In genomic region chr9:132046456-132046855, GRCh38 we compare ENCODE assay signal across 1 cellular context.
TF ChIP-seq lines count a peak whose summit lies in the region.

No MANE protein-coding gene starts in this region.

TF ChIP-seq in IMR-90, 13 proteins besides CTCF, POLR2A, EP300 and RAD21 (continued from another document):
- TF ChIP-seq MAFK (IDR thresholded peaks at IDR 0.05; ENCODE audit: low read depth, low read length) (no peak), BHLHE40 (IDR thresholded peaks at IDR 0.05; ENCODE audit: low read depth, low read length) (no peak), NFE2L2 (IDR thresholded peaks at IDR 0.05; ENCODE audit: low read depth, low read length) (no peak), CHD1 (IDR thresholded peaks at IDR 0.05; ENCODE audit: low read depth, low read length) (no peak)
